7 cellular contexts compared by ENCODE assay signal in genomic region chr15:22405765-22406164, GRCh38. TPM values are rescaled to one million over a fixed set of nuclear protein-coding genes. Genes with fewer than 3 reads are reported as not detected.
"Had no signal": no experiment of that assay in that cellular context is flagged by ENCODE, and none has a peak within 500 bp of the region (broad histone marks: within the 10 kb centered on the region; RNA-seq: fewer than 3 reads in every experiment).

No MANE protein-coding gene starts in this region.

RNA-seq across cellular contexts. Expression of gene GOLGA6L22, which starts 52.9 kb away (rescaled TPM):
- total RNA-seq: GM23248, GM23338, H1, H4, H7, H9, HFFc6 had no signal
- polyA plus RNA-seq: GM23248, GM23338, H1 had no signal
